11 cellular contexts compared by ENCODE assay signal in the genomic region with DNA sequence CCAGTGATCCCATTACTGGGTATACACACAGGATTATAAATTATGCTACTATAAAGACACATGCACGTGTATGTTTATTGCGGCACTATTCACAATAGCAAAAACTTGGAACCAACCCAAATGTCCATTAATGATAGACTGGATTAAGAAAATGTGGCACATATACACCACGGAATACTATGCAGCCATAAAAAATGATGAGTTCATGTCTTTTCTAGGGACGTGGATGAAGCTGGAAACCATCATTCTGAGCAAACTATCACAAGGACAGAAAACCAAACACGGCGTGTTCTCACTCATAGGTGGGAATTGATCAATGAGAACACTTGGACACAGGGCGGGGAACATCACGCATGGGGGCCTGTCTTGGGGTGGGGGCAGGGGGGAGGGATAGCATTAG. TPM values are rescaled to one million over a fixed set of nuclear protein-coding genes. Genes with fewer than 3 reads are reported as not detected.
"Had no signal": no experiment of that assay in that cellular context is flagged by ENCODE, and none has a peak within 500 bp of the region (broad histone marks: within the 10 kb centered on the region; RNA-seq: fewer than 3 reads in every experiment).

No MANE protein-coding gene starts in this region.

RNA-seq across cellular contexts. Expression of a gene that starts 9.0 kb away (rescaled TPM):
- total RNA-seq: OCI-LY7, PC-3, PC-9, Peyer's patch, Right ventricle myocardium inferior, Right ventricle myocardium superior, RPMI7951, SJSA1, SK-MEL-5, T-cell had no signal
- polyA plus RNA-seq: SK-N-SH had no signal
